Comparison of ENCODE assay signal across 22 cellular contexts in genomic region chr17:74351552-74352210, GRCh38. TPM values are rescaled to one million over a fixed set of nuclear protein-coding genes. Genes with fewer than 3 reads are reported as not detected.
A peak's percentile ranks its signal among the peaks of the same experiment; 100 is the strongest.
DNase-seq lines count a peak whose midpoint lies in the region; ATAC-seq and TF ChIP-seq lines count a peak whose summit lies in the region.
"Had no signal": no experiment of that assay in that cellular context is flagged by ENCODE, and none has a peak within 500 bp of the region (broad histone marks: within the 10 kb centered on the region; RNA-seq: fewer than 3 reads in every experiment).

No MANE protein-coding gene starts in this region.

- no peaks in the 10 kb centered on the region for H3K4me1 ChIP-seq in endodermal cell (ENCODE audit: control insufficient read depth, insufficient read depth, low read length)
- no peaks in the 10 kb centered on the region for H3K4me1 ChIP-seq in osteoblast (ENCODE audit: insufficient read depth, low read length)
- H3K4me1 ChIP-seq in suprapubic skin, result peaks cover 6% of the 10 kb centered on the region
- H3K4me1 ChIP-seq: HAP-1 had no signal

- intact Hi-C loops in activated CD4-positive, alpha-beta T cell treated with anti-CD3 and anti-CD28 coated beads for 36 hours (cut with DNase I, micrococcal nuclease), result no loop called here
- intact Hi-C loops in natural killer cell (cut with micrococcal nuclease), result loop anchor here (10.0 kb wide), 1 partner anchor 47 kb away; no protein-coding TSS in a partner anchor

- H3K27me3 Mint-ChIP-seq in activated CD4-positive, alpha-beta T cell treated with anti-CD3 and anti-CD28 coated beads for 36 hours, result peaks cover 46% of the 10 kb centered on the region
- H3K27me3 Mint-ChIP-seq in endodermal cell (ENCODE audit: insufficient read depth), result peaks cover 91% of the 10 kb centered on the region
- peaks cover 18 to 37% of the 10 kb centered on the region in 2 donors for H3K27me3 Mint-ChIP-seq in natural killer cell (ENCODE audit: low read depth in 2 of 2)

- no peaks in the 10 kb centered on the region for H3K9me3 ChIP-seq in endodermal cell (ENCODE audit: control insufficient read depth, low read length)
- no peaks in the 10 kb centered on the region for H3K9me3 ChIP-seq in osteoblast (ENCODE audit: low read depth, low read length)
- no peaks in the 10 kb centered on the region for H3K9me3 ChIP-seq in suprapubic skin
- H3K9me3 ChIP-seq: HAP-1, heart left ventricle, sigmoid colon had no signal

- no peak for TF ChIP-seq EP300 in suprapubic skin (IDR thresholded peaks at IDR 0.05)

- H3K27ac ChIP-seq in endodermal cell (ENCODE audit: low read depth, low read length) (no peak overlapping the region), osteoblast (ENCODE audit: low read depth, low read length) (no peak overlapping the region), suprapubic skin (no peak overlapping the region)
- H3K27ac ChIP-seq: heart left ventricle, sigmoid colon had no signal

- no peak for TF ChIP-seq POLR2A in suprapubic skin (IDR thresholded peaks at IDR 0.05)

- H3K36me3 Mint-ChIP-seq in activated CD4-positive, alpha-beta T cell treated with anti-CD3 and anti-CD28 coated beads for 36 hours (ENCODE audit: low read depth), result no peaks in the 10 kb centered on the region
- H3K36me3 Mint-ChIP-seq in endodermal cell (ENCODE audit: low read depth) (no peaks in the 10 kb centered on the region), natural killer cell (no peaks in the 10 kb centered on the region)
- H3K36me3 Mint-ChIP-seq: activated naive CD8-positive, alpha-beta T cell; naive thymus-derived CD8-positive, alpha-beta T cell had no signal

- H3K4me3 ChIP-seq in endodermal cell (ENCODE audit: low read length) (no peak overlapping the region), osteoblast (ENCODE audit: insufficient read depth, low read length) (no peak overlapping the region), suprapubic skin (no peak overlapping the region)
- H3K4me3 ChIP-seq: HAP-1, heart left ventricle, sigmoid colon had no signal

- H3K36me3 ChIP-seq in endodermal cell (ENCODE audit: control insufficient read depth, insufficient read depth, low read length) (no peaks in the 10 kb centered on the region), osteoblast (ENCODE audit: insufficient read depth, low read length) (no peaks in the 10 kb centered on the region), suprapubic skin (no peaks in the 10 kb centered on the region)
- H3K36me3 ChIP-seq: HAP-1, heart left ventricle, sigmoid colon had no signal

- H3K4me2 ChIP-seq in osteoblast (ENCODE audit: insufficient read depth, low read length), result no peak overlapping the region

- CTCF ChIA-PET in activated CD4-positive, alpha-beta T cell treated with anti-CD3 and anti-CD28 coated beads for 36 hours (lab: Charles Lee), result interaction anchor here (0.8 to 2.6 kb wide), 9 partner anchors 9 to 193 kb away, joined by 3 to 17 read pairs (median 6); partner anchors contain the start of genes BTBD17 and GPR142

- no peaks in the 10 kb centered on the region for H3K79me2 ChIP-seq in osteoblast (ENCODE audit: insufficient read depth, low read length)

- H2AFZ ChIP-seq in osteoblast (ENCODE audit: low read length), result no peak overlapping the region

- H4K20me1 ChIP-seq in osteoblast (ENCODE audit: insufficient read depth, low read length), result no peaks in the 10 kb centered on the region

- H3K4me3 Mint-ChIP-seq in activated CD4-positive, alpha-beta T cell treated with anti-CD3 and anti-CD28 coated beads for 36 hours, result no peak overlapping the region
- H3K4me3 Mint-ChIP-seq in endodermal cell, result no peak overlapping the region
- H3K4me3 Mint-ChIP-seq in natural killer cell, result no peak overlapping the region
- H3K4me3 Mint-ChIP-seq: activated naive CD8-positive, alpha-beta T cell; naive thymus-derived CD8-positive, alpha-beta T cell; T-helper 1 cell treated with Interleukin-12 subunit alpha and Interleukin-12 subunit beta and Interleukin-4 antibody, amounts not matched to agents 30 μg/mL and 1 μg/mL, for 36 hours had no signal

- 10 to 17% methylated on average over 16 to 55 of the region's 55 CpGs for WGBS in endodermal cell (ENCODE audit: insufficient coverage in 1 of 2, insufficient read length in 1 of 2), 2 experiments
- WGBS in suprapubic skin, result 85% methylated on average over 1 of the region's 55 CpGs

- DNase-seq in activated CD4-positive, alpha-beta T cell treated with anti-CD3 and anti-CD28 coated beads for 36 hours, result peak; percentile 53
- no peak for DNase-seq in activated CD4-positive, alpha-beta T cell treated with anti-CD3 and anti-CD28 coated beads, Interleukin-2, amount 50 U/mL, for 1 hour
- DNase-seq in NCI-H460 (ENCODE audit: extremely low read depth, low read depth) (peak; percentile 11), endodermal cell (peak; percentile 92), osteoblast (ENCODE audit: insufficient read length, low spot score, missing footprints) (peak; percentile 88), suprapubic skin (ENCODE audit: low spot score in 2 of 2) (no peak), natural killer cell (no peak)
- DNase-seq: heart left ventricle; naive thymus-derived CD8-positive, alpha-beta T cell; NCI-H1694 treated with DMSO at 0.1 percent for 48 hours; NCI-H524 treated with DMSO at 0.1 percent for 48 hours; sigmoid colon; stimulated activated CD4-positive, alpha-beta T cell treated with anti-CD3 and anti-CD28 coated beads, Interleukin-4, amount 100 ng/mL, for 4 hours; stimulated activated naive CD4-positive, alpha-beta T cell had no signal

- peak; percentile 53 for ATAC-seq in activated CD4-positive, alpha-beta T cell treated with anti-CD3 and anti-CD28 coated beads for 36 hours
- ATAC-seq in GM18517 (IDR thresholded peaks at IDR 0.05; ENCODE audit: unreplicated experiment) (no peak), natural killer cell (no peak)
- ATAC-seq: heart left ventricle had no signal

- peak; percentile 73 for TF ChIP-seq CTCF in endodermal cell (conservative IDR thresholded peaks at IDR 0.05)
- TF ChIP-seq CTCF in osteoblast (IDR thresholded peaks at IDR 0.05; ENCODE audit: extremely low read depth, low read depth, low read length), result no peak
- TF ChIP-seq CTCF in suprapubic skin (IDR thresholded peaks at IDR 0.05), result no peak
- TF ChIP-seq CTCF in natural killer cell (IDR thresholded peaks at IDR 0.05), result no peak

- H3K9me3 Mint-ChIP-seq in activated CD4-positive, alpha-beta T cell treated with anti-CD3 and anti-CD28 coated beads for 36 hours (ENCODE audit: low read depth), result no peaks in the 10 kb centered on the region
- H3K9me3 Mint-ChIP-seq in endodermal cell, result no peaks in the 10 kb centered on the region
- H3K9me3 Mint-ChIP-seq in natural killer cell, result no peaks in the 10 kb centered on the region
- H3K9me3 Mint-ChIP-seq: naive thymus-derived CD8-positive, alpha-beta T cell; T-helper 1 cell treated with Interleukin-12 subunit alpha and Interleukin-12 subunit beta and Interleukin-4 antibody, amounts not matched to agents 30 μg/mL and 1 μg/mL, for 36 hours had no signal

- H3K4me1 Mint-ChIP-seq in activated CD4-positive, alpha-beta T cell treated with anti-CD3 and anti-CD28 coated beads for 36 hours, result no peaks in the 10 kb centered on the region
- H3K4me1 Mint-ChIP-seq in endodermal cell (no peaks in the 10 kb centered on the region), natural killer cell (peaks cover 0 to 7% of the 10 kb centered on the region in 2 donors)

- no peak overlapping the region for H3K9ac ChIP-seq in endodermal cell (ENCODE audit: extremely low read depth, low read length, poor library complexity, severe bottlenecking)

- H3K27me3 ChIP-seq in endodermal cell (ENCODE audit: control insufficient read depth, insufficient read depth, low read length, poor library complexity, severe bottlenecking) (peaks cover 84% of the 10 kb centered on the region), osteoblast (ENCODE audit: insufficient read depth, low read length) (peaks cover 11% of the 10 kb centered on the region), suprapubic skin (peaks cover 91% of the 10 kb centered on the region)

- POLR2A ChIA-PET in activated CD4-positive, alpha-beta T cell treated with anti-CD3 and anti-CD28 coated beads for 36 hours (lab: Charles Lee), result no interaction called here

- no peak overlapping the region for H3K27ac Mint-ChIP-seq in activated CD4-positive, alpha-beta T cell treated with anti-CD3 and anti-CD28 coated beads for 36 hours
- H3K27ac Mint-ChIP-seq in endodermal cell, result no peak overlapping the region
- no peak overlapping the region for H3K27ac Mint-ChIP-seq in natural killer cell
- H3K27ac Mint-ChIP-seq: activated naive CD8-positive, alpha-beta T cell; naive thymus-derived CD8-positive, alpha-beta T cell; T-helper 1 cell treated with Interleukin-12 subunit alpha and Interleukin-12 subunit beta and Interleukin-4 antibody, amounts not matched to agents 30 μg/mL and 1 μg/mL, for 36 hours had no signal

RNA-seq across cellular contexts. Expression of gene BTBD17, which starts 10.0 kb away (rescaled TPM):
- total RNA-seq in activated CD4-positive, alpha-beta T cell treated with anti-CD3 and anti-CD28 coated beads for 36 hours, result not detected
- not detected in 2 replicates for total RNA-seq in NCI-H460 (2014; rRNA removed; shearing (Covaris generic))
- polyA plus RNA-seq in NCI-H460 (2014; cell fraction: nucleus; rRNA removed), result not detected in 2 replicates
- under 1 TPM in 1 of 2 donors, not detected in 1; 0.18 TPM for total RNA-seq in endodermal cell
- 14.0 TPM for polyA plus RNA-seq in endodermal cell (2013, experiment 1 of 2)
- 12.0 TPM for polyA plus RNA-seq in endodermal cell (2013, experiment 2 of 2)
- not detected in 2 replicates for total RNA-seq in osteoblast
- not detected for total RNA-seq in suprapubic skin
- under 1 TPM in 1 of 3 donors, not detected in 2; 0.48 TPM for total RNA-seq in natural killer cell
- total RNA-seq: A172; epithelial cell of proximal tubule; heart left ventricle; liver; naive thymus-derived CD8-positive, alpha-beta T cell; sigmoid colon had no signal
- polyA plus RNA-seq: heart left ventricle; liver; naive thymus-derived CD8-positive, alpha-beta T cell had no signal

RNA-seq across cellular contexts. Expression of gene GPR142, which starts 15.6 kb away (rescaled TPM):
- not detected for total RNA-seq in activated CD4-positive, alpha-beta T cell treated with anti-CD3 and anti-CD28 coated beads for 36 hours
- not detected in 2 replicates for total RNA-seq in NCI-H460 (2014; rRNA removed; shearing (Covaris generic))
- not detected in 2 replicates for polyA plus RNA-seq in NCI-H460 (2014; cell fraction: nucleus; rRNA removed)
- under 1 TPM; 0.29 to 0.92 TPM for total RNA-seq in endodermal cell
- polyA plus RNA-seq in endodermal cell (2013, experiment 1 of 2), result 0.21 TPM
- not detected for polyA plus RNA-seq in endodermal cell (2013, experiment 2 of 2)
- total RNA-seq in osteoblast, result not detected in 2 replicates
- not detected for total RNA-seq in suprapubic skin
- not detected for total RNA-seq in natural killer cell
- total RNA-seq: A172; cerebellum; epithelial cell of proximal tubule; heart left ventricle; naive thymus-derived CD8-positive, alpha-beta T cell had no signal
- polyA plus RNA-seq: heart left ventricle had no signal

RNA-seq across cellular contexts. Expression of gene KIF19, which starts 25.7 kb away (rescaled TPM):
- total RNA-seq in activated CD4-positive, alpha-beta T cell treated with anti-CD3 and anti-CD28 coated beads for 36 hours, result under 1 TPM in 1 of 2 experiments, not detected in 1; 0.11 TPM
- not detected in 2 replicates for total RNA-seq in NCI-H460 (2014; rRNA removed; shearing (Covaris generic))
- not detected in 2 replicates for polyA plus RNA-seq in NCI-H460 (2014; cell fraction: nucleus; rRNA removed)
- total RNA-seq in endodermal cell, result 1 to 10 TPM in 1 of 2 donors, under 1 TPM in 1; 0.27 to 2.4 TPM
- polyA plus RNA-seq in endodermal cell (2013, experiment 1 of 2), result 3.7 TPM
- 3.4 TPM for polyA plus RNA-seq in endodermal cell (2013, experiment 2 of 2)
- not detected in 2 replicates for total RNA-seq in osteoblast
- 1 to 10 TPM in 2 of 4 donors, under 1 TPM in 2; 0.34 to 1.3 (median 1.0) TPM for total RNA-seq in suprapubic skin
- 1 to 10 TPM; 1.7 to 7.1 (median 6.1) TPM for total RNA-seq in natural killer cell
- total RNA-seq: A172; epithelial cell of proximal tubule; naive thymus-derived CD8-positive, alpha-beta T cell had no signal

Comparison
In these comparisons a context has a peak if more than half of its experiments do, and no peak if none do; other contexts are left out.
1. DNase-seq: peak in activated CD4-positive, alpha-beta T cell treated with anti-CD3 and anti-CD28 coated beads for 36 hours (single experiment), NCI-H460 (single experiment), endodermal cell (single experiment) and osteoblast (single experiment); none in activated CD4-positive, alpha-beta T cell treated with anti-CD3 and anti-CD28 coated beads, Interleukin-2, amount 50 U/mL, for 1 hour (single experiment), suprapubic skin (0 of 2) and natural killer cell (single experiment).